ENCODE assay signal across 8 cellular contexts in the genomic region with DNA sequence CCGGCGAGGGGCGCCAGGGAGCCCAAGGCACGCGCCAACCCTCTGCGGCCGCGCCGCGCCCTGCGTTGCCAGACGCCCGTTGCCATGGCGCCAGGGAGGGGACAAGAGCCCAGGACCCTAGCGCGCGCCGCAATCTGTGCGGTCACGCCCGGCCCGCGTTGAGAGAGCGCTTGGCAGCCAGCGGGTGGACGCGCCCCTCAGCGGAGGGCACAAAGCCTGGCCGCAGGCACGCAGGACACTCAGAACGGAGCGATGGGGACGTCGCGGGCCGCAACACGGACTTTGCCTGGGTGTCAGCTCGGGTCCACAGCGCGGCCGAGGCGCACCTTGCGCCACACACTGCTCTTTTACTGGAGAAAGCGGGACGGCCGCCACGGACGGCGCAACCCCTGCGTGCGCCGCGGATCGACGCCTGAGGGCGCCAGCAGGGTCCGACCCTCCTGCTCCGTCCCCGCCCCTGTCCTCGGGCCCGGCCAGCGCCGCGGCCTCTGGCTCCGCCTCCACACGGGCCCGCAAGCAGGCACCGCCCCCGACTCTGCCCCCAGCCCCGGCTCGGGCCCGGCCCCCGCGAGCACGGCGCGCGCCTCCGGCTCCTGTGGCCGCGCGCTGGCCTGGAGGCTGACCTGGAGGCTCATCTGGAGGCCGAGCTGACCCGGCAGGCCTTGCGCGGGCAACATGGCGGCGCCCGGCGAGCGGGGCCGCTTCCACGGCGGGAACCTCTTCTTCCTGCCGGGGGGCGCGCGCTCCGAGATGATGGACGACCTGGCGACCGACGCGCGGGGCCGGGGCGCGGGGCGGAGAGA. TPM values are rescaled to one million over a fixed set of nuclear protein-coding genes. Genes with fewer than 3 reads are reported as not detected.
DNase-seq lines count a peak whose midpoint lies in the region; ATAC-seq and TF ChIP-seq lines count a peak whose summit lies in the region.

Gene GFER, plus strand, starts transcription at position 650 of the 803 bp plus-strand sequence. Its CDS starts 26 bp downstream, at position 676.

- H3K9ac ChIP-seq in fibroblast of lung (ENCODE audit: insufficient read depth, low read length) = peak within 1 kb of the TSS; percentile 83

- H3K9me3 Mint-ChIP-seq in activated T-helper 17 cell treated with anti-CD3 and anti-CD28 coated beads, Interleukin-2, amount 50 U/mL, for 72 hours = no peaks in the 10 kb centered on the region

- H3K79me2 ChIP-seq in fibroblast of lung (ENCODE audit: control insufficient read depth, insufficient read depth, low read length) = peaks cover 11% of the 10 kb centered on the region

- H3K27me3 ChIP-seq in fibroblast of lung (ENCODE audit: control insufficient read depth, insufficient read depth, low read length) = peaks cover 19% of the 10 kb centered on the region

- peaks cover 11% of the 10 kb centered on the region for H3K27me3 Mint-ChIP-seq in activated T-helper 17 cell treated with anti-CD3 and anti-CD28 coated beads, Interleukin-2, amount 50 U/mL, for 72 hours

- no peaks in the 10 kb centered on the region for H3K4me1 Mint-ChIP-seq in activated T-helper 17 cell treated with anti-CD3 and anti-CD28 coated beads, Interleukin-2, amount 50 U/mL, for 72 hours

- peak within 1 kb of the TSS; percentile 61 for H3K27ac ChIP-seq in fibroblast of lung (ENCODE audit: insufficient read depth, low read length)

- H3K4me3 ChIP-seq in fibroblast of lung (replicated peaks in 1 of 4; ENCODE audit: control extremely low read depth in 1 of 4, insufficient read depth in 1 of 4, low read depth in 3 of 4, low read length in 4 of 4) = peak within 1 kb of the TSS; percentile 73 to 84 (median 77)

- peaks cover 18% of the 10 kb centered on the region for H3K36me3 ChIP-seq in fibroblast of lung (ENCODE audit: control insufficient read depth, insufficient read depth, low read length)

- H3K4me1 ChIP-seq in fibroblast of lung (ENCODE audit: control insufficient read depth, extremely low read depth, insufficient read depth, low read length) = peaks cover 9% of the 10 kb centered on the region

- H3K9me3 ChIP-seq in fibroblast of lung (ENCODE audit: control insufficient read depth, insufficient read depth, low read depth, low read length) = no peaks in the 10 kb centered on the region

- H3K27ac Mint-ChIP-seq in activated T-helper 17 cell treated with anti-CD3 and anti-CD28 coated beads, Interleukin-2, amount 50 U/mL, for 72 hours = peak within 1 kb of the TSS; percentile 61

- H3K4me3 Mint-ChIP-seq in activated T-helper 17 cell treated with anti-CD3 and anti-CD28 coated beads, Interleukin-2, amount 50 U/mL, for 72 hours = peak within 1 kb of the TSS; percentile 79

- DNase-seq in EH (ENCODE audit: low read depth) (peak; percentile 92), HuH-7.5 (ENCODE audit: low spot score) (peak; percentile 98), OCI-M1 (lab: John Stamatoyannopoulos, UW) (peak; percentile 96), fibroblast of lung (ENCODE audit: low read depth in 2 of 2) (peak; percentile 89 to 96), myocyte (ENCODE audit: low read depth) (peak; percentile 94), superior temporal gyrus (ENCODE audit: extremely low spot score) (peak; percentile 80)

- H4K20me1 ChIP-seq in fibroblast of lung (ENCODE audit: control insufficient read depth, extremely low read depth, insufficient read depth, low read length) = no peaks in the 10 kb centered on the region

- peak; percentile 77 for ATAC-seq in GM21529 (IDR thresholded peaks at IDR 0.05; ENCODE audit: unreplicated experiment)
- ATAC-seq in activated T-helper 17 cell treated with anti-CD3 and anti-CD28 coated beads, Interleukin-2, amount 50 U/mL, for 72 hours (replicated peaks) = peak; percentile 92

- TF ChIP-seq CTCF in fibroblast of lung (conservative IDR thresholded peaks at IDR 0.05 in 1 of 2, IDR thresholded peaks at IDR 0.05 in 1 of 2; ENCODE audit: low read depth in 1 of 2, low read length in 2 of 2) = peak in 1 of 2 donors; percentile 34

- peaks cover 2% of the 10 kb centered on the region for H3K36me3 Mint-ChIP-seq in activated T-helper 17 cell treated with anti-CD3 and anti-CD28 coated beads, Interleukin-2, amount 50 U/mL, for 72 hours (ENCODE audit: low read depth)

- peak within 1 kb of the TSS; percentile 100 for H3K4me2 ChIP-seq in fibroblast of lung (ENCODE audit: extremely low read depth, insufficient read depth, low read length)

- H2AFZ ChIP-seq in fibroblast of lung (ENCODE audit: low read length) = peak within 1 kb of the TSS; percentile 81

RNA-seq across cellular contexts. Expression of gene GFER, which starts in this region (rescaled TPM):
- total RNA-seq in activated T-helper 17 cell treated with anti-CD3 and anti-CD28 coated beads, Interleukin-2, amount 50 U/mL, for 72 hours = 10 to 100 TPM; 12.4 to 28.5 TPM
- total RNA-seq in fibroblast of lung (13.1 and 13.2 TPM in 2 replicates), myocyte (19.9 and 22.6 TPM in 2 replicates)
- 7.5 and 12.5 TPM in 2 replicates for polyA plus RNA-seq in fibroblast of lung
- 28.9 and 58.5 TPM in 2 replicates for polyA plus RNA-seq in fibroblast of lung (2012)
- 9.3 and 10.5 TPM in 2 replicates for polyA minus RNA-seq in fibroblast of lung (ENCODE audit: low replicate concordance)
- 30.7 TPM for polyA plus RNA-seq in myocyte (2012)

Comparison
In these comparisons a context has a peak if more than half of its experiments do, and no peak if none do; other contexts are left out.
1. Peak in every context shown above with its lines: DNase-seq, ATAC-seq, H3K4me3 ChIP-seq and H3K27ac ChIP-seq.